ENCODE assay signal across 9 cellular contexts in the genomic region with DNA sequence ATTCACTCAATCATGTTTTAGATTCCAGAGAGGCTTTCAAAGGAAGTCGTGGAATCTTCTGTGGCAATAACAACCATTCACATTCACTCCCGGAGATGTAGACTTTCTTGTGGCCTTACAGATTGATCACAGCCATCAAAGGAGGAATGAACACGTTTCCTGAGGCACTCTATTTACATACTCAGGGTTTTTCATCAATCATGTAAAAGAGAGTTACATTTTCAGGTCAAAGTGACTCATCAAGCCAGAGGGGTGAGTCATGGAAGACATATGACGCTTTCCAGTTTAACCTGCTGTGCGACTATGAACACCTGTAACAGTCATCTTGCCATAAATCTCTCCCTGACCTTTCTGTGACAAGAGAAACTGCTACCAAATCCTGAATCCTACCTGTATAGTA. TPM values are rescaled to one million over a fixed set of nuclear protein-coding genes. Genes with fewer than 3 reads are reported as not detected.
DNase-seq lines count a peak whose midpoint lies in the region; ATAC-seq and TF ChIP-seq lines count a peak whose summit lies in the region.
"Had no signal": no experiment of that assay in that cellular context is flagged by ENCODE, and none has a peak within 500 bp of the region (broad histone marks: within the 10 kb centered on the region; RNA-seq: fewer than 3 reads in every experiment).

No MANE protein-coding gene starts in this region.

- H3K27ac Mint-ChIP-seq in T-helper 2 cell treated with Interferon-gamma antibody and Interleukin-4, amounts not matched to agents 5 μg/mL and 100 μg/mL, for 36 hours = no peak overlapping the region
- H3K27ac Mint-ChIP-seq in type B pancreatic cell = peak overlapping the region; percentile 84
- H3K27ac Mint-ChIP-seq: nephron had no signal

- TF ChIP-seq CTCF in foreskin keratinocyte (conservative IDR thresholded peaks at IDR 0.05) (no peak), type B pancreatic cell (conservative IDR thresholded peaks at IDR 0.05) (no peak)

- H3K27me3 ChIP-seq in foreskin keratinocyte = no peaks in the 10 kb centered on the region

- H3K27me3 Mint-ChIP-seq in T-helper 2 cell treated with Interferon-gamma antibody and Interleukin-4, amounts not matched to agents 5 μg/mL and 100 μg/mL, for 36 hours (ENCODE audit: low read depth) = no peaks in the 10 kb centered on the region
- H3K27me3 Mint-ChIP-seq in type B pancreatic cell = no peaks in the 10 kb centered on the region

- peak overlapping the region; percentile 43 for H3K27ac ChIP-seq in foreskin keratinocyte

- peaks cover 20% of the 10 kb centered on the region for H3K4me1 ChIP-seq in foreskin keratinocyte

- H3K36me3 Mint-ChIP-seq in T-helper 2 cell treated with Interferon-gamma antibody and Interleukin-4, amounts not matched to agents 5 μg/mL and 100 μg/mL, for 36 hours (ENCODE audit: low read depth) = peaks cover 2% of the 10 kb centered on the region
- no peaks in the 10 kb centered on the region for H3K36me3 Mint-ChIP-seq in type B pancreatic cell

- peaks cover 12% of the 10 kb centered on the region for H3K4me1 Mint-ChIP-seq in T-helper 2 cell treated with Interferon-gamma antibody and Interleukin-4, amounts not matched to agents 5 μg/mL and 100 μg/mL, for 36 hours (ENCODE audit: low read depth)
- H3K4me1 Mint-ChIP-seq in type B pancreatic cell (ENCODE audit: unreplicated experiment) = peaks cover 21% of the 10 kb centered on the region

- H3K4me3 Mint-ChIP-seq in T-helper 2 cell treated with Interferon-gamma antibody and Interleukin-4, amounts not matched to agents 5 μg/mL and 100 μg/mL, for 36 hours = no peak overlapping the region
- H3K4me3 Mint-ChIP-seq in type B pancreatic cell = peak overlapping the region; percentile 74
- H3K4me3 Mint-ChIP-seq: nephron had no signal

- ATAC-seq in HG03280 (IDR thresholded peaks at IDR 0.05; ENCODE audit: unreplicated experiment) (peak; percentile 79), foreskin keratinocyte (peak; percentile 91)

- H3K9me3 Mint-ChIP-seq in T-helper 2 cell treated with Interferon-gamma antibody and Interleukin-4, amounts not matched to agents 5 μg/mL and 100 μg/mL, for 36 hours = no peaks in the 10 kb centered on the region
- H3K9me3 Mint-ChIP-seq in type B pancreatic cell = peaks cover 6% of the 10 kb centered on the region

- DNase-seq in NCI-H345 (lab: John Stamatoyannopoulos, UW) (peak; percentile 24), NCI-H345 treated with DMSO at 0.1 percent for 48 hours (lab: John Stamatoyannopoulos, UW; ENCODE audit: unreplicated experiment) (no peak), foreskin keratinocyte (peak; percentile 95 to 98), type B pancreatic cell (ENCODE audit: extremely low spot score, unreplicated experiment) (no peak), NCI-H128 (lab: John Stamatoyannopoulos, UW; ENCODE audit: unreplicated experiment) (no peak), foreskin melanocyte (no peak)
- peak; percentile 54 for DNase-seq in T-helper 2 cell treated with Interferon-gamma antibody and Interleukin-4, amounts not matched to agents 5 μg/mL and 100 μg/mL, for 36 hours (ENCODE audit: low spot score)

RNA-seq across cellular contexts. Expression of a gene that starts 39.3 kb away (rescaled TPM):
- 115 and 122 TPM in 2 replicates for total RNA-seq in foreskin keratinocyte
- 55.9 and 66.6 TPM in 2 replicates for polyA plus RNA-seq in foreskin keratinocyte
- 134 and 186 TPM in 2 replicates for total RNA-seq in type B pancreatic cell (ENCODE audit: low replicate concordance)

Comparison
In these comparisons a context has a peak if more than half of its experiments do, and no peak if none do; other contexts are left out.
1. DNase-seq: peak in NCI-H345 (single experiment), T-helper 2 cell treated with Interferon-gamma antibody and Interleukin-4, amounts not matched to agents 5 μg/mL and 100 μg/mL, for 36 hours (single experiment) and foreskin keratinocyte (2 of 2); none in NCI-H345 treated with DMSO at 0.1 percent for 48 hours (single experiment), type B pancreatic cell (single experiment), NCI-H128 (single experiment) and foreskin melanocyte (single experiment).